32 cellular contexts compared by ENCODE assay signal in the genomic region with DNA sequence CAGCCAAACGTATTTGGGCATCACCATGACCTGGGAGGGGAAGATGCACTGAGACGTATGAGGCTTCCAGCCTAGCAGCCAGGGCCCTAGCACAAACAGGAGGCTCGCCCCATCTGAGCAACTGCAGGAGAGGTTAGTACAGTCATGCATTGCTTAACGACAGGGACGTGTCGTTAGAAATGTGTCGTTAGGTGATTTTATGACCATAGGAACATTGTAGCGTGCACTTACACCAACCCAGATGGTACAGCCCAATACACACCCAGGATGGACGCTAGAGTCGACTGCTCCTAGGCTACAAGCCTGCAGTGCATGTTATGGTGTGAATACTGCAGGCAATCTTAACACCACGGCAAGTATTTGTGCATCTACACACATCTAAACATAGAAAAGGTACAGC. TPM values are rescaled to one million over a fixed set of nuclear protein-coding genes. Genes with fewer than 3 reads are reported as not detected.
"Had no signal": no experiment of that assay in that cellular context is flagged by ENCODE, and none has a peak within 500 bp of the region (broad histone marks: within the 10 kb centered on the region; RNA-seq: fewer than 3 reads in every experiment).

No MANE protein-coding gene starts in this region.

- H3K27ac ChIP-seq: coronary artery, dorsolateral prefrontal cortex, gastrocnemius medialis, left lung, lower lobe of right lung, neural progenitor cell, right lobe of liver, tibial nerve, uterus had no signal

- H3K27me3 ChIP-seq: dorsolateral prefrontal cortex, gastrocnemius medialis, neural progenitor cell, right lobe of liver, tibial nerve, uterus had no signal

- H3K4me2 ChIP-seq: neural progenitor cell had no signal

- ATAC-seq: activated CD4-positive, alpha-beta T cell treated with anti-CD3 and anti-CD28 coated beads for 36 hours; gastrocnemius medialis; lower lobe of right lung; natural killer cell; right lobe of liver had no signal

- H3K36me3 ChIP-seq: gastrocnemius medialis, left lung, lower lobe of right lung, neural progenitor cell, right lobe of liver, tibial nerve, uterus had no signal

- H2AFZ ChIP-seq: neural progenitor cell had no signal

- H3K9me3 ChIP-seq: gastrocnemius medialis, left lung, lower lobe of right lung, right lobe of liver, tibial nerve, uterus had no signal

- DNase-seq: activated CD4-positive, alpha-beta T cell treated with anti-CD3 and anti-CD28 coated beads for 36 hours; activated CD4-positive, alpha-beta T cell treated with anti-CD3 and anti-CD28 coated beads, Interleukin-2, amount 50 U/mL, for 4 hours; activated CD4-positive, CD25-positive, alpha-beta regulatory T cell; activated effector memory CD4-positive, alpha-beta T cell treated with Interleukin-2 at 50 U/mL for 16 hours; activated naive CD4-positive, alpha-beta T cell treated with Interleukin-2 at 50 U/mL for 16 hours; activated T-cell treated with anti-CD3 and anti-CD28 coated beads for 4 hours; anterior cingulate cortex; cerebellar nuclear complex; dorsolateral prefrontal cortex; effector memory CD4-positive, alpha-beta T cell; erythroblast; gastrocnemius medialis; glutamatergic neuron; hypothalamus; immature natural killer cell; left lung; lower lobe of right lung; mesenchymal stem cell; natural killer cell; posterior cingulate gyrus; right lobe of liver; stimulated activated CD4-positive, alpha-beta T cell treated with anti-CD3 and anti-CD28 coated beads, Interleukin-2, amount 100 ng/mL, for 48 hours; stimulated activated naive CD4-positive, alpha-beta T cell treated with Interleukin-2 at 50 U/mL for 16 hours; uterus had no signal

- H3K4me1 ChIP-seq: gastrocnemius medialis, left lung, lower lobe of right lung, neural progenitor cell, right lobe of liver, uterus had no signal

- H3K4me3 ChIP-seq: coronary artery, dorsolateral prefrontal cortex, gastrocnemius medialis, left lung, lower lobe of right lung, neural progenitor cell, right lobe of liver, tibial nerve, uterus had no signal

RNA-seq across cellular contexts. Expression of gene CD177, which starts 9.3 kb away (rescaled TPM):
- total RNA-seq: activated CD4-positive, alpha-beta T cell treated with anti-CD3 and anti-CD28 coated beads for 36 hours; natural killer cell; T-helper 2 cell treated with Interferon-gamma antibody and Interleukin-4, amounts not matched to agents 100 ng/mL and 5 ng/mL, for 36 hours had no signal

RNA-seq across cellular contexts. Expression of gene TEX101, which starts 51.9 kb away (rescaled TPM):
- total RNA-seq: activated CD4-positive, alpha-beta T cell treated with anti-CD3 and anti-CD28 coated beads for 36 hours; gastrocnemius medialis; kidney epithelial cell; left lung; lower lobe of right lung; omental fat pad; right lobe of liver; skeletal muscle tissue; T-helper 2 cell treated with Interferon-gamma antibody and Interleukin-4, amounts not matched to agents 100 ng/mL and 5 ng/mL, for 36 hours; temporal lobe; tibial nerve; uterus had no signal
